Comparison of ENCODE assay signal across 16 cellular contexts in the genomic region with DNA sequence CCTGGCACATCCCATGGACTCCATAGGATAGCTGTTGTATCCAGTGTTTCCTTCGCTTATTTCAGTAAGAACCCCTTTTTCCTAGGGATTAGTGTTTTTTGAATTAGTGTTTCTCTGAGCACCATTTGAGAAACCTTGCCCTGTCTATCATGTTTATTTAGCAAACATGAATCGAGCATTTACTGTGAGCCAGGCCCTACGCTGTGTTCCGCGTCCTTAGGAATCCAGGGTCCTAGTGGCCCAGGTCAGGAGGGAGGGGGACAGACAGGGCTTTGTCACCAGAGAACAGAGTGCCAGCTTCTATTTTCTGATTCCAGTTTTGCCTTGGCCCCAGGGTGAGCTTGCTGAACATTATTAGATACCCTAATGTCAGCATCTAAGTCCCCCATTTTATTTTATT. TPM values are rescaled to one million over a fixed set of nuclear protein-coding genes. Genes with fewer than 3 reads are reported as not detected.
DNase-seq lines count a peak whose midpoint lies in the region; ATAC-seq and TF ChIP-seq lines count a peak whose summit lies in the region.
"Had no signal": no experiment of that assay in that cellular context is flagged by ENCODE, and none has a peak within 500 bp of the region (broad histone marks: within the 10 kb centered on the region; RNA-seq: fewer than 3 reads in every experiment).

No MANE protein-coding gene starts in this region.

- H3K4me3 ChIP-seq in left ventricle myocardium inferior (peak overlapping the region; percentile 76), brain microvascular endothelial cell (ENCODE audit: low read depth, low read length) (peak overlapping the region; percentile 9), mesodermal cell (ENCODE audit: extremely low read depth, insufficient read depth, low read length, poor library complexity, severe bottlenecking) (peak overlapping the region; percentile 60)

- H3K9me3 Mint-ChIP-seq in natural killer cell treated with Interleukin-12 subunit alpha and Interleukin-12 subunit beta and Interleukin-15 and Interleukin-18, amount 100 ng/mL, for 72 hours, result no peaks in the 10 kb centered on the region
- H3K9me3 Mint-ChIP-seq: activated naive CD4-positive, alpha-beta T cell treated with anti-CD3 and anti-CD28 coated beads, Interleukin-2, amount 50 U/mL, for 24 hours had no signal

- in situ Hi-C loops in brain microvascular endothelial cell (cut with HindIII; ENCODE audit: low pct_ligation_motif_present, low sequenced_read_pairs), result no loop called here

- no peaks in the 10 kb centered on the region for H3K36me3 Mint-ChIP-seq in natural killer cell treated with Interleukin-12 subunit alpha and Interleukin-12 subunit beta and Interleukin-15 and Interleukin-18, amount 100 ng/mL, for 72 hours
- H3K36me3 Mint-ChIP-seq: activated naive CD4-positive, alpha-beta T cell treated with anti-CD3 and anti-CD28 coated beads, Interleukin-2, amount 50 U/mL, for 24 hours had no signal

- 52% methylated on average over 4 of the region's 5 CpGs; no CpG with 5 or more reads in 1 of the 2 experiments for WGBS in mesodermal cell (ENCODE audit: insufficient coverage in 2 of 2), 2 experiments

- no peak for TF ChIP-seq CTCF in left ventricle myocardium inferior (IDR thresholded peaks at IDR 0.05; ENCODE audit: borderline replicate concordance)
- no peak for TF ChIP-seq CTCF in brain microvascular endothelial cell (IDR thresholded peaks at IDR 0.05; ENCODE audit: low read depth, low read length, missing control alignments)

- H3K9me3 ChIP-seq in left ventricle myocardium inferior (replicated peaks) (no peaks in the 10 kb centered on the region), mesodermal cell (ENCODE audit: control insufficient read depth, low read length) (no peaks in the 10 kb centered on the region)
- H3K9me3 ChIP-seq: tibial artery had no signal

- H3K4me1 Mint-ChIP-seq in natural killer cell treated with Interleukin-12 subunit alpha and Interleukin-12 subunit beta and Interleukin-15 and Interleukin-18, amount 100 ng/mL, for 72 hours (ENCODE audit: low read depth in 2 of 2), result peaks cover 11 to 12% of the 10 kb centered on the region in 2 donors

- H3K4me1 ChIP-seq in left ventricle myocardium inferior (peaks cover 64% of the 10 kb centered on the region), mesodermal cell (ENCODE audit: control insufficient read depth, insufficient read depth, low read length, poor library complexity, severe bottlenecking) (peaks cover 36% of the 10 kb centered on the region)

- H3K27me3 Mint-ChIP-seq in natural killer cell treated with Interleukin-12 subunit alpha and Interleukin-12 subunit beta and Interleukin-15 and Interleukin-18, amount 100 ng/mL, for 72 hours, result peaks cover 48 to 49% of the 10 kb centered on the region in 2 donors

- H3K4me3 Mint-ChIP-seq in natural killer cell treated with Interleukin-12 subunit alpha and Interleukin-12 subunit beta and Interleukin-15 and Interleukin-18, amount 100 ng/mL, for 72 hours, result no peak overlapping the region

- H3K27me3 ChIP-seq in left ventricle myocardium inferior (ENCODE audit: low read depth) (peaks cover 1% of the 10 kb centered on the region), brain microvascular endothelial cell (replicated peaks) (no peaks in the 10 kb centered on the region)
- H3K27me3 ChIP-seq: tibial artery had no signal

- H3K36me3 ChIP-seq in left ventricle myocardium inferior (no peaks in the 10 kb centered on the region), brain microvascular endothelial cell (replicated peaks) (no peaks in the 10 kb centered on the region), mesodermal cell (ENCODE audit: control insufficient read depth, insufficient read depth, low read length) (peaks cover 10% of the 10 kb centered on the region)
- H3K36me3 ChIP-seq: tibial artery had no signal

- ATAC-seq in Right ventricle myocardium inferior, result no peak
- no peak for ATAC-seq in natural killer cell treated with Interleukin-12 subunit alpha and Interleukin-12 subunit beta and Interleukin-15 and Interleukin-18, amount 100 ng/mL, for 72 hours
- no peak for ATAC-seq in esophagus mucosa
- ATAC-seq: activated CD4-positive, CD25-positive, alpha-beta regulatory T cell treated with anti-CD3 and anti-CD28 coated beads, Interleukin-2, amount 50 U/mL, for 24 hours had no signal

- no peak for DNase-seq in left ventricle myocardium inferior
- DNase-seq in Right ventricle myocardium inferior (ENCODE audit: missing footprints), result no peak
- DNase-seq in brain microvascular endothelial cell, result no peak
- DNase-seq in natural killer cell treated with Interleukin-12 subunit alpha and Interleukin-12 subunit beta and Interleukin-15 and Interleukin-18, amount 100 ng/mL, for 72 hours (ENCODE audit: low spot score), result no peak
- no peak for DNase-seq in NCI-H524 (lab: John Stamatoyannopoulos, UW)
- DNase-seq in GOT3 (lab: John Stamatoyannopoulos, UW), result no peak
- DNase-seq: activated CD8-positive, alpha-beta memory T cell treated with anti-CD3 and anti-CD28 coated beads, Interleukin-2, amount 50 U/mL, for 4 hours; caudate nucleus; NCI-H1436; OCI-M1; stimulated activated CD4-positive, alpha-beta T cell treated with anti-CD3 and anti-CD28 coated beads, Interleukin-4, amount 100 ng/mL, for 24 hours; tibial artery had no signal

- intact Hi-C loops in left ventricle myocardium inferior (cut with micrococcal nuclease), result no loop called here
- intact Hi-C loops in Right ventricle myocardium inferior (cut with DNase I), result no loop called here

- H3K27ac ChIP-seq in left ventricle myocardium inferior (replicated peaks) (peak overlapping the region; percentile 92), brain microvascular endothelial cell (no peak overlapping the region), mesodermal cell (ENCODE audit: low read depth, low read length, severe bottlenecking) (no peak overlapping the region)

- H3K27ac Mint-ChIP-seq in natural killer cell treated with Interleukin-12 subunit alpha and Interleukin-12 subunit beta and Interleukin-15 and Interleukin-18, amount 100 ng/mL, for 72 hours, result no peak overlapping the region
- H3K27ac Mint-ChIP-seq: activated naive CD4-positive, alpha-beta T cell treated with anti-CD3 and anti-CD28 coated beads, Interleukin-2, amount 50 U/mL, for 24 hours had no signal

RNA-seq across cellular contexts. Expression of gene TEAD4, which starts 2.5 kb away (rescaled TPM):
- total RNA-seq in left ventricle myocardium inferior (6.7 TPM), Right ventricle myocardium inferior (13.4 TPM), esophagus mucosa (11.0 TPM)
- polyA plus RNA-seq in mesodermal cell (2013, experiment 1 of 2), result 31.4 TPM
- 26.6 TPM for polyA plus RNA-seq in mesodermal cell (2013, experiment 2 of 2)
- under 1 TPM in 1 of 2 donors, not detected in 1; 0.33 TPM for total RNA-seq in natural killer cell treated with Interleukin-12 subunit alpha and Interleukin-12 subunit beta and Interleukin-15 and Interleukin-18, amount 100 ng/mL, for 72 hours

Comparison
In these comparisons a context has a peak if more than half of its experiments do, and no peak if none do; other contexts are left out.
1. H3K4me3 ChIP-seq: peak in every context shown above with its lines; median percentile 76 in left ventricle myocardium inferior; 60 in mesodermal cell; 9 in brain microvascular endothelial cell.